ENCODE assay signal across 1 cellular context in the genomic region with DNA sequence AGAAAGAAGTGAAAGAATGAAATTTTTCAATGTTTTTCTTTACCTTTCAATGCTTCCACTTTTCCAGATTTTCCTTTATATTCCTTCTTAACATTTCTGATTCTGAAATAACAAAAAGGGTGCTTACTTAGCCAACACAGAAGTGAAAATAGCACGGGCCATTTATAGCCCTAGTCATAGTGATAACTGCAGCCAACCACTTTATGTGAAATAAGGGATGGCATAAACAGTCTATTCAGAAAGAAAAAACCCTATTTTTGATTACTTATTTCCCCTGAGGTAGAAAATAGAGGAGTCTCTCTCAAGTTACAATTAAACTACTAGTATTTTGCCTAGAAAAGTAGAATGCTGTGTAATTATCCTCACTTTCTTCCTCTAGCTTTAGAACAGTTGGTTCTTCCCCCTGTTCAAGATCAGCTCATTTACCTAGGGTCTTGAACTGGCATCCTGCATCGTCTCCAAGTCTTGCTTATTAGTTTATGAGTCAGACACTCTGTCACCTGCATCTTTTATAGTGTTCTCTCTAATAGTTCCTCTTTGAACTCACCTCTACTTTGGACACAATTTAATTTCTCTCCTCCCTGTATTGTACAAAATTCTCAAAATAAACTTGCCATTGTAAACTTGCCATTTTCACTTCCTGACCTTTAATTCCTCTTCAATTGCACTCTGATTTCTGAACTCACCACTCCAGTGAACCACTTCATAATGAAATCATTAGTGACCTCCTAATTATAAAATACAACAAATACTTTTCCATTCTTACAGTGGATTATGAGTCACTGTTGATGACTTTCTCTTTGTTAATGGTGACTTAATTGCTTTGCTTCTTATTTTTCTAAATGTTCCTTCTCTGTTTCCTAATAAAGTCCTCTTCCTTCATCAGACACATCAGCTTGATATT.
TF ChIP-seq lines count a peak whose summit lies in the region.

No MANE protein-coding gene starts in this region.

TF ChIP-seq in K562, 482 proteins besides CTCF, POLR2A, EP300 and RAD21 (continued from another document):
- TF ChIP-seq, protein P1, sequence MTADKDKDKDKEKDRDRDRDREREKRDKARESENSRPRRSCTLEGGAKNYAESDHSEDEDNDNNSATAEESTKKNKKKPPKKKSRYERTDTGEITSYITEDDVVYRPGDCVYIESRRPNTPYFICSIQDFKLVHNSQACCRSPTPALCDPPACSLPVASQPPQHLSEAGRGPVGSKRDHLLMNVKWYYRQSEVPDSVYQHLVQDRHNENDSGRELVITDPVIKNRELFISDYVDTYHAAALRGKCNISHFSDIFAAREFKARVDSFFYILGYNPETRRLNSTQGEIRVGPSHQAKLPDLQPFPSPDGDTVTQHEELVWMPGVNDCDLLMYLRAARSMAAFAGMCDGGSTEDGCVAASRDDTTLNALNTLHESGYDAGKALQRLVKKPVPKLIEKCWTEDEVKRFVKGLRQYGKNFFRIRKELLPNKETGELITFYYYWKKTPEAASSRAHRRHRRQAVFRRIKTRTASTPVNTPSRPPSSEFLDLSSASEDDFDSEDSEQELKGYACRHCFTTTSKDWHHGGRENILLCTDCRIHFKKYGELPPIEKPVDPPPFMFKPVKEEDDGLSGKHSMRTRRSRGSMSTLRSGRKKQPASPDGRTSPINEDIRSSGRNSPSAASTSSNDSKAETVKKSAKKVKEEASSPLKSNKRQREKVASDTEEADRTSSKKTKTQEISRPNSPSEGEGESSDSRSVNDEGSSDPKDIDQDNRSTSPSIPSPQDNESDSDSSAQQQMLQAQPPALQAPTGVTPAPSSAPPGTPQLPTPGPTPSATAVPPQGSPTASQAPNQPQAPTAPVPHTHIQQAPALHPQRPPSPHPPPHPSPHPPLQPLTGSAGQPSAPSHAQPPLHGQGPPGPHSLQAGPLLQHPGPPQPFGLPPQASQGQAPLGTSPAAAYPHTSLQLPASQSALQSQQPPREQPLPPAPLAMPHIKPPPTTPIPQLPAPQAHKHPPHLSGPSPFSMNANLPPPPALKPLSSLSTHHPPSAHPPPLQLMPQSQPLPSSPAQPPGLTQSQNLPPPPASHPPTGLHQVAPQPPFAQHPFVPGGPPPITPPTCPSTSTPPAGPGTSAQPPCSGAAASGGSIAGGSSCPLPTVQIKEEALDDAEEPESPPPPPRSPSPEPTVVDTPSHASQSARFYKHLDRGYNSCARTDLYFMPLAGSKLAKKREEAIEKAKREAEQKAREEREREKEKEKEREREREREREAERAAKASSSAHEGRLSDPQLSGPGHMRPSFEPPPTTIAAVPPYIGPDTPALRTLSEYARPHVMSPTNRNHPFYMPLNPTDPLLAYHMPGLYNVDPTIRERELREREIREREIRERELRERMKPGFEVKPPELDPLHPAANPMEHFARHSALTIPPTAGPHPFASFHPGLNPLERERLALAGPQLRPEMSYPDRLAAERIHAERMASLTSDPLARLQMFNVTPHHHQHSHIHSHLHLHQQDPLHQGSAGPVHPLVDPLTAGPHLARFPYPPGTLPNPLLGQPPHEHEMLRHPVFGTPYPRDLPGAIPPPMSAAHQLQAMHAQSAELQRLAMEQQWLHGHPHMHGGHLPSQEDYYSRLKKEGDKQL (CRISPR knock-in tag; IDR thresholded peaks at IDR 0.05; ENCODE audit: borderline replicate concordance): no peak
- no peak for TF ChIP-seq NR1H2 (CRISPR knock-in tag; IDR thresholded peaks at IDR 0.05)
